8 cellular contexts compared by ENCODE assay signal in the genomic region with DNA sequence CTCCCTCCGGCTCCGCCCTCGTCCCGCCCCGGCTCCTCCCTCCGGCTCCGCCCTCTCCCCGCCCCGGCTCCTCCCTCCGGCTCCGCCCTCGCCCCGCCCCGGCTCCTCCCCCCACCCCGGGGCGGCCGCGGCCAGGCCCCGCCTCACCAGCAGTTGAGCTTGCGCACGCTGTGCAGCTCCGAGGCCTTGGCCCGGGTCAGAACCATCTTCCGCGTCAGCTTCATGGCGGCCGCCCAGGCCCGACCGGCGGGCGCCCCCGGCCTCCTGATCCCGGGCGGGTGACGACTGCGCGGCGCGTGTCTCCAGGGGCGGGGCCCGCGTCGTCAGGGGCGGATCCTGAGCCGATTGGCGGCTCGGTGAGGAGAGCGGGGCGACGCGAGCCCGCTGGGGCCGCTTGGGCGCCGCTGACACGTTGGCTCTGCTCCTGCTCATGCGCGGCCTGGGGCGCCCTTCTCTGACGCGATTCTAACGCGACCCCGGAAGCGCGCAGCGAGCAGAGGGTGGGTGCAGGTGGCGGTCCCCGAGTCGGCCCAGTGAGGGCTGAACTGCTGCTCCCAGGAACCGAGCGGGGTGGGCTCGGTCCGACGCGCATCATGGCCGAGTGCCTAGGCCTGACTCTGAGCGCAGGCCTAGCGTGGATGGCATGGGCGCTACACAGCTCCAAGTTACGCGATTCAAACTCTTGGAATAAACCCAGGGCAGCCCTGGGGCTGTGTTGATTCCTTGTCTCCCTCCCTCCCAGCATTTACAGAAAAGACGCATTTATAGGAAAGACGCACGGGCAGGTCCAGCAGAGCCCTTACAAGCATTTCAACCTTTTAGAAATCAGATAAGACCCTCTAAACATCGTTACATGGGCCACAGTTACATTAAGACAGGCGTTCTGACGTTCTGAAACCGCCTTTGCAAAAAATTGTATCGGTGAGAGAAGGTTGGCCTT. TPM values are rescaled to one million over a fixed set of nuclear protein-coding genes. Genes with fewer than 3 reads are reported as not detected.
DNase-seq lines count a peak whose midpoint lies in the region; ATAC-seq and TF ChIP-seq lines count a peak whose summit lies in the region.

A gene (minus strand): TSS at position 420 of the 940 bp plus-strand sequence. CDS start 196 bp downstream, at position 224.

- peaks cover 5% of the 10 kb centered on the region for H3K79me2 ChIP-seq in trophoblast cell (ENCODE audit: control insufficient read depth, insufficient read depth, low read length, poor library complexity)

- in situ Hi-C loops in GM13976 (cut with MboI; ENCODE audit: low sequenced_read_pairs, unreplicated experiment): no loop called here

- peak within 1 kb of the TSS; percentile 89 for H2BK120ac ChIP-seq in trophoblast cell (ENCODE audit: insufficient read depth, low read length, poor library complexity)

- ATAC-seq in HG02852 (IDR thresholded peaks at IDR 0.05; ENCODE audit: unreplicated experiment): peak; percentile 85

- intact Hi-C loops in cardiac septum (cut with DNase I): loop anchor here (5.0 kb wide), 1 partner anchor 118 kb away; a partner anchor contains a TSS

- peak within 1 kb of the TSS; percentile 87 for H3K14ac ChIP-seq in trophoblast cell (ENCODE audit: low read length)

- H3K4ac ChIP-seq in trophoblast cell (ENCODE audit: low read depth, low read length): peak within 1 kb of the TSS; percentile 18

- H3K36me3 ChIP-seq in adipocyte (ENCODE audit: control insufficient read depth, insufficient read depth, low read length, severe bottlenecking) (peaks cover 16% of the 10 kb centered on the region), trophoblast cell (ENCODE audit: control insufficient read depth in 1 of 2, insufficient read depth in 2 of 2, low read length in 2 of 2) (peaks cover 8 to 11% of the 10 kb centered on the region in 2 experiments), tibial nerve (peaks cover 0 to 16% (median 0%) of the 10 kb centered on the region in 3 donors)

- H4K8ac ChIP-seq in trophoblast cell (ENCODE audit: low read depth, low read length): peak within 1 kb of the TSS; percentile 94

- peak within 1 kb of the TSS; percentile 76 for H3K18ac ChIP-seq in trophoblast cell (ENCODE audit: low read length)

- H3K4me3 ChIP-seq in adipocyte (ENCODE audit: low read length) (peak within 1 kb of the TSS; percentile 98), trophoblast cell (ENCODE audit: low read depth, low read length) (peak within 1 kb of the TSS; percentile 100), tibial nerve (peak within 1 kb of the TSS; percentile 55 to 93 (median 86))

- peaks cover 8% of the 10 kb centered on the region for H3K79me1 ChIP-seq in trophoblast cell (ENCODE audit: low read length)

- H3K27me3 ChIP-seq in adipocyte (replicated peaks; ENCODE audit: control insufficient read depth, insufficient read depth, low read length) (no peaks in the 10 kb centered on the region), trophoblast cell (ENCODE audit: insufficient read depth, low read length) (no peaks in the 10 kb centered on the region), tibial nerve (no peaks in the 10 kb centered on the region)

- peak within 1 kb of the TSS; percentile 66 for H2AFZ ChIP-seq in trophoblast cell (ENCODE audit: insufficient read depth, low read length, poor library complexity)

- peak; percentile 90 to 95 for TF ChIP-seq POLR2A in tibial nerve (IDR thresholded peaks at IDR 0.05)

- WGBS in trophoblast cell (ENCODE audit: extremely low coverage, insufficient coverage, insufficient read length): no CpG with 5 or more reads among the region's 90 CpGs
- WGBS in tibial nerve, 2 donors: 1% methylated on average over 32 to 34 of the region's 90 CpGs

- peak within 1 kb of the TSS; percentile 97 for H2BK5ac ChIP-seq in trophoblast cell (ENCODE audit: low read depth, low read length, poor library complexity)

- peak within 1 kb of the TSS; percentile 90 for H4K91ac ChIP-seq in trophoblast cell (ENCODE audit: low read depth, low read length)

- no peak within 1 kb of the TSS for H2BK12ac ChIP-seq in trophoblast cell (ENCODE audit: low read length)

- H3K27ac ChIP-seq in trophoblast cell (ENCODE audit: low read depth, low read length): peak within 1 kb of the TSS; percentile 100
- H3K27ac ChIP-seq in tibial nerve: peak within 1 kb of the TSS; percentile 96 to 99 (median 98)

- H3K9me3 ChIP-seq in adipocyte (ENCODE audit: control insufficient read depth, low read length) (no peaks in the 10 kb centered on the region), trophoblast cell (ENCODE audit: insufficient read depth, low read depth, low read length) (no peaks in the 10 kb centered on the region), tibial nerve (no peaks in the 10 kb centered on the region)

- H3K4me1 ChIP-seq in adipocyte (ENCODE audit: control insufficient read depth, insufficient read depth, low read length) (peaks cover 23% of the 10 kb centered on the region), trophoblast cell (ENCODE audit: control insufficient read depth in 1 of 2, insufficient read depth in 2 of 2, low read length in 2 of 2) (peaks cover 4 to 9% of the 10 kb centered on the region in 2 experiments), tibial nerve (peaks cover 0 to 48% (median 20%) of the 10 kb centered on the region in 4 donors)

- TF ChIP-seq EP300 in tibial nerve (IDR thresholded peaks at IDR 0.05): peak; percentile 82 to 99

- H3K23ac ChIP-seq in trophoblast cell (ENCODE audit: low read length): no peak within 1 kb of the TSS

- DNase-seq in GM13976 (ENCODE audit: low spot score) (peak; percentile 99), NCI-H1436 treated with DMSO at 0.1 percent for 48 hours (lab: John Stamatoyannopoulos, UW) (peak; percentile 36), T follicular helper cell (ENCODE audit: low read depth) (peak; percentile 93), adipocyte (ENCODE audit: low read depth) (peak; percentile 98), cardiac septum (ENCODE audit: low spot score) (peak; percentile 96), trophoblast cell (peak; percentile 96 to 97), tibial nerve (ENCODE audit: low spot score in 2 of 2) (peak; percentile 85 to 87)

- peak within 1 kb of the TSS; percentile 56 for H2AK5ac ChIP-seq in trophoblast cell (ENCODE audit: low read length)

- peak within 1 kb of the TSS; percentile 80 for H3K4me2 ChIP-seq in trophoblast cell (ENCODE audit: low read length)

- H3K9ac ChIP-seq in adipocyte (ENCODE audit: low read length): peak within 1 kb of the TSS; percentile 97
- peak within 1 kb of the TSS; percentile 99 for H3K9ac ChIP-seq in trophoblast cell (ENCODE audit: low read length)

- no peak for TF ChIP-seq CTCF in GM13976 (IDR thresholded peaks at IDR 0.05; ENCODE audit: borderline replicate concordance, control extremely low read depth, extremely low read depth, insufficient read depth, missing control alignments)
- peak in 2 of 5 experiments; percentile 32 to 64 for TF ChIP-seq CTCF in tibial nerve (IDR thresholded peaks at IDR 0.05)

- H4K12ac ChIP-seq in trophoblast cell (ENCODE audit: low read depth, low read length): peak within 1 kb of the TSS; percentile 73

RNA-seq across cellular contexts. Expression of the gene that starts here (rescaled TPM):
- 15.8 TPM for total RNA-seq in cardiac septum
- polyA plus RNA-seq in trophoblast cell (2013): 8.3 and 10.1 TPM in 2 replicates
- 10 to 100 TPM; 38.0 to 69.8 (median 61.2) TPM for total RNA-seq in tibial nerve

Comparison
In these comparisons a context has a peak if more than half of its experiments do, and no peak if none do; other contexts are left out.
1. Peak in every context shown above with its lines: DNase-seq, ATAC-seq, H3K4me3 ChIP-seq and H3K27ac ChIP-seq.
2. DNase-seq: peak in every context shown above with its lines; median percentile 99 in GM13976; 98 in adipocyte; 96 in trophoblast cell; 96 in cardiac septum; 93 in T follicular helper cell; 86 in tibial nerve; 36 in NCI-H1436 treated with DMSO at 0.1 percent for 48 hours.